In genomic region chr16:11650641-11651591, GRCh38 we compare ENCODE assay signal across 12 cellular contexts.
"Had no signal": no experiment of that assay in that cellular context is flagged by ENCODE, and none has a peak within 500 bp of the region (broad histone marks: within the 10 kb centered on the region; RNA-seq: fewer than 3 reads in every experiment).

No MANE protein-coding gene starts in this region.

- ATAC-seq: activated CD4-positive, alpha-beta T cell treated with anti-CD3 and anti-CD28 coated beads for 36 hours; activated CD8-positive, alpha-beta memory T cell treated with anti-CD3 and anti-CD28 coated beads, Interleukin-2, amount 10 ng/mL, durations not matched to agents 7 days and 5 days; activated naive CD4-positive, alpha-beta T cell treated with anti-CD3 and anti-CD28 coated beads, Interleukin-2, amount 50 U/mL, for 72 hours; stimulated activated naive CD8-positive, alpha-beta T cell treated with anti-CD3 and anti-CD28 coated beads, Interleukin-15, Interleukin-2, amounts not matched to agents 100 U/mL and 50 U/mL, for 24 hours had no signal

- H3K4me3 ChIP-seq: cardiac muscle cell, dorsolateral prefrontal cortex, hepatocyte, psoas muscle had no signal

- H3K27ac ChIP-seq: cardiac muscle cell, dorsolateral prefrontal cortex, hepatocyte, psoas muscle, VCaP had no signal

- DNase-seq: activated CD4-positive, alpha-beta memory T cell treated with anti-CD3 and anti-CD28 coated beads for 36 hours; activated CD4-positive, alpha-beta T cell treated with anti-CD3 and anti-CD28 coated beads for 36 hours; activated CD8-positive, alpha-beta memory T cell treated with anti-CD3 and anti-CD28 coated beads, Interleukin-2, amount 10 ng/mL, durations not matched to agents 7 days and 5 days; activated T-cell treated with anti-CD3 and anti-CD28 coated beads, Interleukin-2, amount 50 U/mL, for 1 hour; dorsolateral prefrontal cortex; psoas muscle; stimulated activated naive CD8-positive, alpha-beta T cell treated with anti-CD3 and anti-CD28 coated beads, Interleukin-15, Interleukin-2, amounts not matched to agents 100 U/mL and 50 U/mL, for 24 hours; trophoblast cell had no signal

- H3K4me2 ChIP-seq: hepatocyte had no signal

- H3K27me3 ChIP-seq: cardiac muscle cell, dorsolateral prefrontal cortex, hepatocyte had no signal

- H3K36me3 ChIP-seq: cardiac muscle cell had no signal

- H3K9me3 ChIP-seq: psoas muscle had no signal
